1 cellular context compared by ENCODE assay signal in the genomic region with DNA sequence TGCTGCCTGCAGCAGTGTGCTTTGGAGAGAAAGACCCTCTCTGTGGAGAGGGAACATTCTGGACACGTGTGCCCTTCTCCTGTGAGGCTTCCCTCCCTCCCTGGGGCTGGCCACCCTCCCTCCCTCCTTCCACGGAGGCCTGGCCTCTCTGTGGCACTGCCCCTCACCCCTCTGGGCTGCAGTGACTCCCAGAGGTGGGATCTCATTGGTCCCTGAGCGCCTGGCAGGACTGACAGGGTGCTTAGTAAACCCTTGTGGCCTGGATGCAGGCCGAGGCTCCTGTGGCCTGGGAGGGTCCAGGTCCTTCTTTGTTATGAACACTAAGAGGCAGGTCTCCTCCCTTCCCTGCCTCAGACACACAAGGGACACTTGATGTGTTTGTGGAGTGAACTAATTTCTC.
TF ChIP-seq lines count a peak whose summit lies in the region.

No MANE protein-coding gene starts in this region.

TF ChIP-seq in endothelial cell of umbilical vein, 7 proteins besides CTCF, POLR2A, EP300 and RAD21:
- TF ChIP-seq FOS (IDR thresholded peaks at IDR 0.05; ENCODE audit: borderline replicate concordance, insufficient read depth, low read length), result no peak
- TF ChIP-seq MYC (IDR thresholded peaks at IDR 0.05; ENCODE audit: low read depth, low read length), result no peak
- TF ChIP-seq GATA2 (IDR thresholded peaks at IDR 0.05; ENCODE audit: insufficient read depth, insufficient read length, low read depth, low read length), result no peak
